In the genomic region with DNA sequence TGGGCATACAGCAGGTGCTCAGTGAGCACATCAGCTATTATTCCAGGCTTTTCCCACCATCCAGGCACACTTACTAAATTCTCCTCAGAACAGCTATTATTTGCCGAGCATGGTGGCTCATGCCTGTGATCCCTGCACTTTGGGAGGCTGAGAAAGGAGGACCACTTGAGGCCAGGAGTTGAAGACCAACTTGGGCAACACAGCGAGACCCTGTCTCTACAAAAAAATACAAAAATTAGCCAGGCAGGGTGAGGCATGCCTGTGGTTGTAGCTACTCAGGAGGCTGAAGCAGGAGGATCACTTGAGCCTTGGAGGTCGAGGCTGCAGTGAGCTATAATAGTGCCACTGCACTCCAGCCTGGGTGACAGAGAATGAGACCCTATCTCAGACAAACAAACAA, we compare ENCODE assay signal across 2 cellular contexts.
TF ChIP-seq lines count a peak whose summit lies in the region.

No MANE protein-coding gene starts in this region.

TF ChIP-seq in HepG2, 621 proteins besides CTCF, POLR2A, EP300 and RAD21:
- TF ChIP-seq TOE1 (CRISPR knock-in tag; IDR thresholded peaks at IDR 0.05) (no peak), ZNF160 (CRISPR knock-in tag; IDR thresholded peaks at IDR 0.05) (no peak), SMAD1 (CRISPR knock-in tag; IDR thresholded peaks at IDR 0.05; ENCODE audit: borderline replicate concordance, low read depth) (no peak), ZMYM3 (CRISPR knock-in tag; IDR thresholded peaks at IDR 0.05) (no peak)
- TF ChIP-seq, protein P1, sequence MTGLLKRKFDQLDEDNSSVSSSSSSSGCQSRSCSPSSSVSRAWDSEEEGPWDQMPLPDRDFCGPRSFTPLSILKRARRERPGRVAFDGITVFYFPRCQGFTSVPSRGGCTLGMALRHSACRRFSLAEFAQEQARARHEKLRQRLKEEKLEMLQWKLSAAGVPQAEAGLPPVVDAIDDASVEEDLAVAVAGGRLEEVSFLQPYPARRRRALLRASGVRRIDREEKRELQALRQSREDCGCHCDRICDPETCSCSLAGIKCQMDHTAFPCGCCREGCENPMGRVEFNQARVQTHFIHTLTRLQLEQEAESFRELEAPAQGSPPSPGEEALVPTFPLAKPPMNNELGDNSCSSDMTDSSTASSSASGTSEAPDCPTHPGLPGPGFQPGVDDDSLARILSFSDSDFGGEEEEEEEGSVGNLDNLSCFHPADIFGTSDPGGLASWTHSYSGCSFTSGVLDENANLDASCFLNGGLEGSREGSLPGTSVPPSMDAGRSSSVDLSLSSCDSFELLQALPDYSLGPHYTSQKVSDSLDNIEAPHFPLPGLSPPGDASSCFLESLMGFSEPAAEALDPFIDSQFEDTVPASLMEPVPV (CRISPR knock-in tag; IDR thresholded peaks at IDR 0.05): no peak
- TF ChIP-seq, protein P2, sequence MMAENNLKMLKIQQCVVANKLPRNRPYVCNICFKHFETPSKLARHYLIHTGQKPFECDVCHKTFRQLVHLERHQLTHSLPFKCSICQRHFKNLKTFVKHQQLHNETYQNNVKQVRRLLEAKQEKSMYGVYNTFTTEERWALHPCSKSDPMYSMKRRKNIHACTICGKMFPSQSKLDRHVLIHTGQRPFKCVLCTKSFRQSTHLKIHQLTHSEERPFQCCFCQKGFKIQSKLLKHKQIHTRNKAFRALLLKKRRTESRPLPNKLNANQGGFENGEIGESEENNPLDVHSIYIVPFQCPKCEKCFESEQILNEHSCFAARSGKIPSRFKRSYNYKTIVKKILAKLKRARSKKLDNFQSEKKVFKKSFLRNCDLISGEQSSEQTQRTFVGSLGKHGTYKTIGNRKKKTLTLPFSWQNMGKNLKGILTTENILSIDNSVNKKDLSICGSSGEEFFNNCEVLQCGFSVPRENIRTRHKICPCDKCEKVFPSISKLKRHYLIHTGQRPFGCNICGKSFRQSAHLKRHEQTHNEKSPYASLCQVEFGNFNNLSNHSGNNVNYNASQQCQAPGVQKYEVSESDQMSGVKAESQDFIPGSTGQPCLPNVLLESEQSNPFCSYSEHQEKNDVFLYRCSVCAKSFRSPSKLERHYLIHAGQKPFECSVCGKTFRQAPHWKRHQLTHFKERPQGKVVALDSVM (CRISPR knock-in tag; IDR thresholded peaks at IDR 0.05): peak; percentile 57; the same call in 1 of the 2 replicates

TF ChIP-seq in K562, 482 proteins besides CTCF, POLR2A, EP300 and RAD21:
- TF ChIP-seq ELF1 (tag; IDR thresholded peaks at IDR 0.05) (no peak), ZNF121 (CRISPR knock-in tag; conservative IDR thresholded peaks at IDR 0.05) (peak; percentile 78), DDX20 (tag; IDR thresholded peaks at IDR 0.05; ENCODE audit: low read depth) (no peak), LEF1 (IDR thresholded peaks at IDR 0.05) (no peak), ZNF561 (CRISPR knock-in tag; conservative IDR thresholded peaks at IDR 0.05) (no peak)
